In genomic region chr4:53365121-53365485, GRCh38 we compare ENCODE assay signal across 8 cellular contexts. TPM values are rescaled to one million over a fixed set of nuclear protein-coding genes. Genes with fewer than 3 reads are reported as not detected.
DNase-seq lines count a peak whose midpoint lies in the region; ATAC-seq and TF ChIP-seq lines count a peak whose summit lies in the region.

No MANE protein-coding gene starts in this region.

- POLR2A ChIA-PET in CD4-positive, alpha-beta memory T cell (lab: Charles Lee; ENCODE audit: partially characterized antibody), result interaction anchor here (1.0 to 3.7 kb wide), 4 partner anchors 10 to 653 kb away, joined by 3 to 49 read pairs (median 4); partner anchors contain the start of gene FIP1L1
- POLR2A ChIA-PET in activated CD4-positive, alpha-beta memory T cell treated with anti-CD3 and anti-CD28 coated beads for 36 hours (lab: Charles Lee), result interaction anchor here (1.9 kb wide), 1 partner anchor 13 kb away, joined by 10 read pairs; the partner anchor contains the start of gene FIP1L1

- peaks cover 0 to 3% (median 0%) of the 10 kb centered on the region in 8 donors for H3K9me3 Mint-ChIP-seq in CD4-positive, alpha-beta memory T cell
- no peaks in the 10 kb centered on the region for H3K9me3 Mint-ChIP-seq in activated CD4-positive, alpha-beta memory T cell treated with anti-CD3 and anti-CD28 coated beads for 36 hours

- H3K36me3 Mint-ChIP-seq in CD4-positive, alpha-beta memory T cell, result peaks cover 4 to 12% of the 10 kb centered on the region in 2 donors
- peaks cover 4% of the 10 kb centered on the region for H3K36me3 Mint-ChIP-seq in activated CD4-positive, alpha-beta memory T cell treated with anti-CD3 and anti-CD28 coated beads for 36 hours

- no peaks in the 10 kb centered on the region for H3K9me3 ChIP-seq in CD4-positive, alpha-beta memory T cell (ENCODE audit: control insufficient read depth in 1 of 2, low read length in 2 of 2)
- H3K9me3 ChIP-seq in heart right ventricle, result no peaks in the 10 kb centered on the region
- H3K9me3 ChIP-seq in psoas muscle, result no peaks in the 10 kb centered on the region

- no peaks in the 10 kb centered on the region for H3K27me3 ChIP-seq in CD4-positive, alpha-beta memory T cell (ENCODE audit: insufficient read depth, low read length)
- peaks cover 0 to 18% (median 6%) of the 10 kb centered on the region in 7 donors for H3K27me3 ChIP-seq in heart right ventricle
- H3K27me3 ChIP-seq in psoas muscle (ENCODE audit: insufficient read depth in 3 of 3, low read length in 2 of 3), result peaks cover 0 to 9% (median 9%) of the 10 kb centered on the region in 3 donors

- intact Hi-C loops in CD4-positive, alpha-beta memory T cell (cut with micrococcal nuclease), result loop anchor here (5.0 to 10.0 kb wide), 2 partner anchors 867 to 1330 kb away; partner anchors contain the start of gene SGCB
- intact Hi-C loops in activated CD4-positive, alpha-beta memory T cell treated with anti-CD3 and anti-CD28 coated beads for 36 hours (cut with micrococcal nuclease), result loop anchor here (5.0 to 10.0 kb wide), 5 partner anchors 230 to 1330 kb away; partner anchors contain the start of genes CHIC2 and SGCB
- intact Hi-C loops in heart right ventricle (cut with DNase I), result loop anchor here in 2 of 10 donors (10.0 kb wide), 1 partner anchor 350 kb away; no protein-coding TSS in a partner anchor
- intact Hi-C loops in psoas muscle (cut with DNase I), result no loop called here
- intact Hi-C loops in posterior vena cava (cut with DNase I), result no loop called here

- H3K27me3 Mint-ChIP-seq in CD4-positive, alpha-beta memory T cell, result peaks cover 3 to 4% of the 10 kb centered on the region in 2 donors
- peaks cover 4% of the 10 kb centered on the region for H3K27me3 Mint-ChIP-seq in activated CD4-positive, alpha-beta memory T cell treated with anti-CD3 and anti-CD28 coated beads for 36 hours

- H3K36me3 ChIP-seq in CD4-positive, alpha-beta memory T cell (ENCODE audit: insufficient read depth, low read length), result no peaks in the 10 kb centered on the region
- H3K36me3 ChIP-seq in heart right ventricle (peaks cover 0 to 7% (median 0%) of the 10 kb centered on the region in 9 donors), psoas muscle (ENCODE audit: insufficient read depth in 1 of 2, low read depth in 1 of 2) (no peaks in the 10 kb centered on the region)

- H3K4me1 ChIP-seq in CD4-positive, alpha-beta memory T cell (ENCODE audit: insufficient read depth, low read length), result peaks cover 51% of the 10 kb centered on the region
- H3K4me1 ChIP-seq in heart right ventricle (peaks cover 0 to 39% (median 29%) of the 10 kb centered on the region in 9 donors), psoas muscle (peaks cover 19% of the 10 kb centered on the region)

- peak overlapping the region; percentile 77 to 97 for H3K4me3 ChIP-seq in CD4-positive, alpha-beta memory T cell (ENCODE audit: low read length in 2 of 2)
- H3K4me3 ChIP-seq in heart right ventricle (peak overlapping the region; percentile 69 to 98 (median 88)), psoas muscle (peak overlapping the region; percentile 99)

- CTCF ChIA-PET in CD4-positive, alpha-beta memory T cell (lab: Charles Lee; ENCODE audit: partially characterized antibody), result no interaction called here
- CTCF ChIA-PET in activated CD4-positive, alpha-beta memory T cell treated with anti-CD3 and anti-CD28 coated beads for 36 hours (lab: Charles Lee), result no interaction called here

- H3K27ac Mint-ChIP-seq in CD4-positive, alpha-beta memory T cell, result peak overlapping the region; percentile 95 to 98 (median 97)
- H3K27ac Mint-ChIP-seq in activated CD4-positive, alpha-beta memory T cell treated with anti-CD3 and anti-CD28 coated beads for 36 hours, result peak overlapping the region; percentile 94

- TF ChIP-seq CTCF in heart right ventricle (IDR thresholded peaks at IDR 0.05) (no peak), psoas muscle (IDR thresholded peaks at IDR 0.05) (no peak)

- H3K27ac ChIP-seq in CD4-positive, alpha-beta memory T cell (ENCODE audit: low read depth, low read length), result peak overlapping the region; percentile 74
- H3K27ac ChIP-seq in heart right ventricle, result peak overlapping the region in 8 of 10 donors; percentile 14 to 79 (median 66)
- H3K27ac ChIP-seq in psoas muscle, result peak overlapping the region; percentile 82

- peak overlapping the region; percentile 94 to 98 (median 96) for H3K4me3 Mint-ChIP-seq in CD4-positive, alpha-beta memory T cell
- H3K4me3 Mint-ChIP-seq in activated CD4-positive, alpha-beta memory T cell treated with anti-CD3 and anti-CD28 coated beads for 36 hours, result peak overlapping the region; percentile 96

- no peak for DNase-seq in CD4-positive, alpha-beta memory T cell
- DNase-seq in Kasumi-1 (lab: John Stamatoyannopoulos, UW), result peak; percentile 79 to 86
- peak; percentile 22 for DNase-seq in activated CD4-positive, alpha-beta memory T cell treated with anti-CD3 and anti-CD28 coated beads for 36 hours
- DNase-seq in heart right ventricle, result no peak
- no peak for DNase-seq in psoas muscle
- DNase-seq in posterior vena cava (ENCODE audit: low spot score), result no peak
- DNase-seq in COR-L47 (lab: John Stamatoyannopoulos, UW), result no peak

- WGBS in heart right ventricle, 2 donors, result 0 to 1% methylated on average over 8 of the region's 8 CpGs
- WGBS in psoas muscle, 3 donors, result 0 to 2% (median 0%) methylated on average over 8 of the region's 8 CpGs

- H3K4me1 Mint-ChIP-seq in CD4-positive, alpha-beta memory T cell, result peaks cover 41 to 62% (median 53%) of the 10 kb centered on the region in 4 donors
- peaks cover 45% of the 10 kb centered on the region for H3K4me1 Mint-ChIP-seq in activated CD4-positive, alpha-beta memory T cell treated with anti-CD3 and anti-CD28 coated beads for 36 hours (ENCODE audit: low read depth)

- ATAC-seq in GM21423 (IDR thresholded peaks at IDR 0.05; ENCODE audit: unreplicated experiment) (peak; percentile 23), heart right ventricle (peak in 5 of 8 donors; percentile 11 to 42 (median 20)), psoas muscle (peak in 2 of 4 donors; percentile 4 to 35)

RNA-seq across cellular contexts. Expression of gene SCFD2, which starts 0.8 kb away (rescaled TPM):
- total RNA-seq in CD4-positive, alpha-beta memory T cell, result 10 to 100 TPM; 12.4 to 13.1 TPM
- 10 to 100 TPM; 14.0 to 21.2 TPM for polyA plus RNA-seq in CD4-positive, alpha-beta memory T cell
- total RNA-seq in activated CD4-positive, alpha-beta memory T cell treated with anti-CD3 and anti-CD28 coated beads for 36 hours, result 10 to 100 TPM; 18.8 to 19.9 TPM
- 10 to 100 TPM in 5 of 10 donors, 1 to 10 TPM in 5; 7.5 to 15.0 (median 10.2) TPM for total RNA-seq in heart right ventricle
- 1 to 10 TPM; 2.9 to 7.5 TPM for polyA plus RNA-seq in heart right ventricle
- total RNA-seq in psoas muscle, result 10 to 100 TPM; 11.2 to 13.3 (median 12.4) TPM
- polyA plus RNA-seq in psoas muscle, result 1 to 10 TPM; 5.8 to 6.7 (median 6.2) TPM
- total RNA-seq in posterior vena cava, result 10 to 100 TPM; 17.5 to 18.6 TPM

RNA-seq across cellular contexts. Expression of gene FIP1L1, which starts 12.3 kb away (rescaled TPM):
- 10 to 100 TPM; 73.0 to 90.7 TPM for total RNA-seq in CD4-positive, alpha-beta memory T cell
- polyA plus RNA-seq in CD4-positive, alpha-beta memory T cell, result 10 to 100 TPM; 63.9 to 68.1 TPM
- 10 to 100 TPM; 65.0 to 72.7 TPM for total RNA-seq in activated CD4-positive, alpha-beta memory T cell treated with anti-CD3 and anti-CD28 coated beads for 36 hours
- total RNA-seq in heart right ventricle, result 10 to 100 TPM; 26.9 to 47.0 (median 33.7) TPM
- 10 to 100 TPM; 27.5 to 28.2 TPM for polyA plus RNA-seq in heart right ventricle
- 10 to 100 TPM; 27.0 to 30.3 (median 27.6) TPM for total RNA-seq in psoas muscle
- polyA plus RNA-seq in psoas muscle, result 10 to 100 TPM; 23.5 to 49.6 (median 35.9) TPM
- total RNA-seq in posterior vena cava, result 10 to 100 TPM; 38.2 to 38.9 TPM

Comparison
In these comparisons a context has a peak if more than half of its experiments do, and no peak if none do; other contexts are left out.
1. DNase-seq: peak in Kasumi-1 (2 of 2) and activated CD4-positive, alpha-beta memory T cell treated with anti-CD3 and anti-CD28 coated beads for 36 hours (single experiment); none in CD4-positive, alpha-beta memory T cell (0 of 5), heart right ventricle (0 of 2), psoas muscle (0 of 2), posterior vena cava (single experiment) and COR-L47 (single experiment).
2. intact Hi-C loops: an anchor here in CD4-positive, alpha-beta memory T cell (5.0 to 10.0 kb wide) and activated CD4-positive, alpha-beta memory T cell treated with anti-CD3 and anti-CD28 coated beads for 36 hours (5.0 to 10.0 kb wide); none called in psoas muscle and posterior vena cava.
3. Peak in every context shown above with its lines, with median percentiles within 50 percentile points of each other: H3K27ac ChIP-seq and H3K4me3 ChIP-seq.